In the genomic region with DNA sequence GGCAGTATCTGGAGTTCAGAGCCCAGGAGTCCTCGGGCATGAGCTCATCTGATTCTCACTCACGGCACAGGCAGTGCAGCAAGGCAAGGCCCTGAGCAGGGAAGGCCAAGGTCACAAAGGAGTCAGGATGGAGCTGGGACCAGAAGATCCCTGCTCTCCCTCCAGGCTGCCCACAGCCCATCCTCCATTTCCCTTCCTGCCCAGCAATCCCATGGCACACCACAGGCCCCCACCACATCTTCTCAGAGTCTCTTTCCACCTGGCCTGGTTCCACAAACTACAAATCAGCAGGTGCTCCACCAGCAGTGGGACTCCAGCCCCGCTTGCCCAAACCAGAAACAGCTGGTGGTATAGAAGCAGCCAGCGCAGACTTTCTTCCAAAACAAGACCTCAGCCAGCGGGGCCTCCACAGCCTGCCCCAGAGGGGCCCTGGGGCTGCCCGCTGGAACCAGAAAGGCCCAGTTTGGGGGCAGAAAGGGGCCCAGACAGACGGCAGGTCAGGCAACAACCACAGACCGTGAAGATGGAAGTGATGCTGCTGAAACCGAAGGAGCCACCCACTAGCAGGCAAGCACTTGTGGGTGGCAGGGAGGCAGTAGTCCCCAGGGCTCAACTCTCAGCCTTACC, we compare ENCODE assay signal across 8 cellular contexts. TPM values are rescaled to one million over a fixed set of nuclear protein-coding genes. Genes with fewer than 3 reads are reported as not detected.
DNase-seq lines count a peak whose midpoint lies in the region; ATAC-seq, FAIRE-seq and TF ChIP-seq lines count a peak whose summit lies in the region.

No MANE protein-coding gene starts in this region.

- H3K27me3 ChIP-seq in muscle layer of duodenum (ENCODE audit: low read depth, low read length): no peaks in the 10 kb centered on the region

- H3K9me3 ChIP-seq in muscle layer of duodenum (ENCODE audit: control insufficient read depth in 1 of 2, low read length in 2 of 2): no peaks in the 10 kb centered on the region

- H3K4me3 Mint-ChIP-seq in activated CD8-positive, alpha-beta T cell treated with anti-CD3 and anti-CD28 coated beads for 36 hours: peak overlapping the region; percentile 35

- no peak overlapping the region for H3K4me3 ChIP-seq in muscle layer of duodenum (ENCODE audit: low read depth in 1 of 2, low read length in 2 of 2)

- TF ChIP-seq CTCF in activated CD8-positive, alpha-beta T cell treated with anti-CD3 and anti-CD28 coated beads for 36 hours (IDR thresholded peaks at IDR 0.05): no peak

- CTCF ChIA-PET in activated CD8-positive, alpha-beta T cell treated with anti-CD3 and anti-CD28 coated beads for 36 hours (lab: Charles Lee): interaction anchor here (1.3 to 3.5 kb wide), 10 partner anchors 10 to 96 kb away, joined by 3 to 27 read pairs (median 6); no protein-coding TSS in a partner anchor

- DNase-seq in activated CD4-positive, alpha-beta T cell treated with anti-CD3 and anti-CD28 coated beads, Interleukin-2, amount 50 U/mL, for 48 hours: peak; percentile 72 to 80
- no peak for DNase-seq in activated CD4-positive, alpha-beta T cell treated with anti-CD3 and anti-CD28 coated beads, Interleukin-2, amount 50 U/mL, for 1 hour
- DNase-seq in activated CD8-positive, alpha-beta T cell treated with anti-CD3 and anti-CD28 coated beads for 36 hours: peak; percentile 81
- DNase-seq in HTR-8/SVneo (ENCODE audit: insufficient read length, low spot score) (no peak), NCI-H526 treated with DMSO at 0.1 percent for 48 hours (lab: John Stamatoyannopoulos, UW) (no peak), NCI-H1436 (lab: John Stamatoyannopoulos, UW) (no peak)

- no peaks in the 10 kb centered on the region for H3K9me3 Mint-ChIP-seq in activated CD8-positive, alpha-beta T cell treated with anti-CD3 and anti-CD28 coated beads for 36 hours

- peaks cover 60% of the 10 kb centered on the region for H3K36me3 Mint-ChIP-seq in activated CD8-positive, alpha-beta T cell treated with anti-CD3 and anti-CD28 coated beads for 36 hours (ENCODE audit: low read depth)

- H3K27me3 Mint-ChIP-seq in activated CD8-positive, alpha-beta T cell treated with anti-CD3 and anti-CD28 coated beads for 36 hours: no peaks in the 10 kb centered on the region

- POLR2A ChIA-PET in activated CD8-positive, alpha-beta T cell treated with anti-CD3 and anti-CD28 coated beads for 36 hours (lab: Charles Lee): interaction anchor here (0.8 to 3.0 kb wide), 11 partner anchors 10 to 80 kb away, joined by 3 to 25 read pairs (median 4); a partner anchor contains a TSS

- intact Hi-C loops in activated CD8-positive, alpha-beta T cell treated with anti-CD3 and anti-CD28 coated beads for 36 hours (cut with micrococcal nuclease): loop anchor here (5.0 kb wide), 1 partner anchor 44 kb away; no protein-coding TSS in a partner anchor

- peak overlapping the region; percentile 85 for H3K27ac Mint-ChIP-seq in activated CD8-positive, alpha-beta T cell treated with anti-CD3 and anti-CD28 coated beads for 36 hours

- peaks cover under 1 to 7% of the 10 kb centered on the region in 2 donors for H3K36me3 ChIP-seq in muscle layer of duodenum (ENCODE audit: control insufficient read depth in 1 of 2, insufficient read depth in 2 of 2, low read length in 2 of 2)

- peaks cover 95% of the 10 kb centered on the region for H3K4me1 Mint-ChIP-seq in activated CD8-positive, alpha-beta T cell treated with anti-CD3 and anti-CD28 coated beads for 36 hours (ENCODE audit: low read depth)

- H3K4me1 ChIP-seq in muscle layer of duodenum (ENCODE audit: control insufficient read depth in 1 of 2, insufficient read depth in 2 of 2, low read length in 2 of 2): peaks cover 17 to 61% of the 10 kb centered on the region in 2 donors

- no peak for FAIRE-seq in HTR-8/SVneo (lab: Jason Lieb, UNC)

- ATAC-seq in HG02884 (IDR thresholded peaks at IDR 0.05; ENCODE audit: unreplicated experiment): peak; percentile 56
- peak; percentile 80 for ATAC-seq in activated CD8-positive, alpha-beta T cell treated with anti-CD3 and anti-CD28 coated beads for 36 hours

- peak overlapping the region; percentile 29 for H3K27ac ChIP-seq in muscle layer of duodenum (ENCODE audit: low read length)

RNA-seq across cellular contexts. Expression of a gene that starts 12.2 kb away (rescaled TPM):
- 100 to 1,000 TPM; 222 TPM for total RNA-seq in activated CD8-positive, alpha-beta T cell treated with anti-CD3 and anti-CD28 coated beads for 36 hours

RNA-seq across cellular contexts. Expression of a gene that starts 48.3 kb away (rescaled TPM):
- not detected for total RNA-seq in activated CD8-positive, alpha-beta T cell treated with anti-CD3 and anti-CD28 coated beads for 36 hours

Comparison
In these comparisons a context has a peak if more than half of its experiments do, and no peak if none do; other contexts are left out.
1. DNase-seq: peak in activated CD4-positive, alpha-beta T cell treated with anti-CD3 and anti-CD28 coated beads, Interleukin-2, amount 50 U/mL, for 48 hours (2 of 2) and activated CD8-positive, alpha-beta T cell treated with anti-CD3 and anti-CD28 coated beads for 36 hours (single experiment); none in activated CD4-positive, alpha-beta T cell treated with anti-CD3 and anti-CD28 coated beads, Interleukin-2, amount 50 U/mL, for 1 hour (single experiment), HTR-8/SVneo (single experiment), NCI-H526 treated with DMSO at 0.1 percent for 48 hours (single experiment) and NCI-H1436 (single experiment).